Comparison of ENCODE assay signal across 8 cellular contexts in the genomic region with DNA sequence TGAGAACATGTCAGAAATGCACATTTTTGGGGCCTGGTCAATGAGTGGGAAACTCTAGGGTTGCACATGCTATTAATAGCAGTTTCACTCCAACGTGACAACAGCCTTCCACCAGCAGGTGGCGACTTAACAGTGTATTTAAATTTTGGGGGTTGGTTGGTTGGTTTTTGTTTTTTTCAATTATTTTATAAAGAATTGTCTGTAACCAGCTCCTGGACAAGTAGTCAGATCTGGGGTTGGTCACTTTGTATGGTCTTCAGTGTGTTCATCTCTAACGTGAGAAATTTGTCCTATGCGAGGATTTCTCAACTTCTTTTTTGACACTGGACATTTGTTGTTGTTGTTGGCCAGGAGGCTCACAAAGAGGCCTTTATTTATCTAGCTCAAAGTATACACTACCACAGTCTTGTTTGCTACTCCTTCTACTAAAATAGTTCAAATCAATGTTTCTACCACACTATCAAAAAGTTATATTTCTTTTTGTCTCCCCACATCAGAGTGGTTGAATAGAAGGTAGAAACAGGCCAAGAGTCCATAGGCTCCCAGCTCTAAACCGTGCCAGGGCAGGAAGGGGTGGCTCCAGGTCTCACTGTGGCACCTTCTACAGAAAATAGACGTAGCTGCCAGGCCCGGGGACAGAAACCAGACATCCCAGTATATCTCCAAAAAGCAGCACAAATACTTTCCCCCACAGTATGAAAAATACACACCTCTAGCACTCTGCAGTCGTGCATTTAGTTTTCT.
DNase-seq lines count a peak whose midpoint lies in the region; ATAC-seq and TF ChIP-seq lines count a peak whose summit lies in the region.

No MANE protein-coding gene starts in this region.

- H3K27me3 Mint-ChIP-seq in naive thymus-derived CD8-positive, alpha-beta T cell, result peaks cover 0 to 13% (median 8%) of the 10 kb centered on the region in 5 donors
- peaks cover 15% of the 10 kb centered on the region for H3K27me3 Mint-ChIP-seq in stimulated activated naive CD8-positive, alpha-beta T cell treated with anti-CD3 and anti-CD28 coated beads, Interleukin-15, amount 100 ng/mL, for 72 hours

- POLR2A ChIA-PET in naive thymus-derived CD8-positive, alpha-beta T cell (lab: Charles Lee), result interaction anchor here (1.3 to 1.4 kb wide), 2 partner anchors 221 to 251 kb away, joined by 3 read pairs; no protein-coding TSS in a partner anchor

- H3K36me3 Mint-ChIP-seq in naive thymus-derived CD8-positive, alpha-beta T cell, result no peaks in the 10 kb centered on the region

- no peak overlapping the region for H3K4me3 ChIP-seq in epithelial cell of proximal tubule (ENCODE audit: low read depth, low read length)

- peak; percentile 85 for TF ChIP-seq CTCF in epithelial cell of proximal tubule (conservative IDR thresholded peaks at IDR 0.05; ENCODE audit: low read depth, low read length)

- peak; percentile 60 for ATAC-seq in HG02885 (IDR thresholded peaks at IDR 0.05; ENCODE audit: poor library complexity, unreplicated experiment)
- peak in 1 of 2 donors; percentile 44 for ATAC-seq in naive thymus-derived CD8-positive, alpha-beta T cell
- ATAC-seq in stimulated activated naive CD8-positive, alpha-beta T cell treated with anti-CD3 and anti-CD28 coated beads, Interleukin-15, amount 100 ng/mL, for 72 hours, result peak; percentile 58

- no peaks in the 10 kb centered on the region for H3K9me3 Mint-ChIP-seq in naive thymus-derived CD8-positive, alpha-beta T cell
- H3K9me3 Mint-ChIP-seq in stimulated activated naive CD8-positive, alpha-beta T cell treated with anti-CD3 and anti-CD28 coated beads, Interleukin-15, amount 100 ng/mL, for 72 hours, result no peaks in the 10 kb centered on the region

- H3K4me1 Mint-ChIP-seq in naive thymus-derived CD8-positive, alpha-beta T cell, result no peaks in the 10 kb centered on the region
- H3K4me1 Mint-ChIP-seq in stimulated activated naive CD8-positive, alpha-beta T cell treated with anti-CD3 and anti-CD28 coated beads, Interleukin-15, amount 100 ng/mL, for 72 hours, result no peaks in the 10 kb centered on the region

- no peak overlapping the region for H3K27ac Mint-ChIP-seq in naive thymus-derived CD8-positive, alpha-beta T cell
- H3K27ac Mint-ChIP-seq in stimulated activated naive CD8-positive, alpha-beta T cell treated with anti-CD3 and anti-CD28 coated beads, Interleukin-15, amount 100 ng/mL, for 72 hours, result no peak overlapping the region

- peak; percentile 25 for DNase-seq in SIG-M5 treated with dmso at 0.1 percent for 504 hours (lab: John Stamatoyannopoulos, UW; ENCODE audit: unreplicated experiment)
- DNase-seq in SIG-M5 (lab: John Stamatoyannopoulos, UW), result no peak
- peak; percentile 72 for DNase-seq in NCI-H69 (lab: John Stamatoyannopoulos, UW)
- DNase-seq in activated CD8-positive, alpha-beta memory T cell treated with anti-CD3 and anti-CD28 coated beads, Interleukin-2, amount 50 U/mL, for 4 hours, result peak; percentile 68
- no peak for DNase-seq in epithelial cell of proximal tubule (ENCODE audit: low read depth)
- DNase-seq in naive thymus-derived CD8-positive, alpha-beta T cell, result peak; percentile 27 to 78 (median 57)
- peak; percentile 52 to 59 for DNase-seq in stimulated activated naive CD8-positive, alpha-beta T cell treated with anti-CD3 and anti-CD28 coated beads, Interleukin-15, amount 100 ng/mL, for 72 hours

- no peak overlapping the region for H3K4me3 Mint-ChIP-seq in naive thymus-derived CD8-positive, alpha-beta T cell
- H3K4me3 Mint-ChIP-seq in stimulated activated naive CD8-positive, alpha-beta T cell treated with anti-CD3 and anti-CD28 coated beads, Interleukin-15, amount 100 ng/mL, for 72 hours, result no peak overlapping the region

Comparison
In these comparisons a context has a peak if more than half of its experiments do, and no peak if none do; other contexts are left out.
1. DNase-seq: peak in SIG-M5 treated with dmso at 0.1 percent for 504 hours (single experiment), NCI-H69 (single experiment), activated CD8-positive, alpha-beta memory T cell treated with anti-CD3 and anti-CD28 coated beads, Interleukin-2, amount 50 U/mL, for 4 hours (single experiment), naive thymus-derived CD8-positive, alpha-beta T cell (10 of 10) and stimulated activated naive CD8-positive, alpha-beta T cell treated with anti-CD3 and anti-CD28 coated beads, Interleukin-15, amount 100 ng/mL, for 72 hours (2 of 2); none in SIG-M5 (single experiment) and epithelial cell of proximal tubule (single experiment).